Comparison of ENCODE assay signal across 8 cellular contexts in the genomic region with DNA sequence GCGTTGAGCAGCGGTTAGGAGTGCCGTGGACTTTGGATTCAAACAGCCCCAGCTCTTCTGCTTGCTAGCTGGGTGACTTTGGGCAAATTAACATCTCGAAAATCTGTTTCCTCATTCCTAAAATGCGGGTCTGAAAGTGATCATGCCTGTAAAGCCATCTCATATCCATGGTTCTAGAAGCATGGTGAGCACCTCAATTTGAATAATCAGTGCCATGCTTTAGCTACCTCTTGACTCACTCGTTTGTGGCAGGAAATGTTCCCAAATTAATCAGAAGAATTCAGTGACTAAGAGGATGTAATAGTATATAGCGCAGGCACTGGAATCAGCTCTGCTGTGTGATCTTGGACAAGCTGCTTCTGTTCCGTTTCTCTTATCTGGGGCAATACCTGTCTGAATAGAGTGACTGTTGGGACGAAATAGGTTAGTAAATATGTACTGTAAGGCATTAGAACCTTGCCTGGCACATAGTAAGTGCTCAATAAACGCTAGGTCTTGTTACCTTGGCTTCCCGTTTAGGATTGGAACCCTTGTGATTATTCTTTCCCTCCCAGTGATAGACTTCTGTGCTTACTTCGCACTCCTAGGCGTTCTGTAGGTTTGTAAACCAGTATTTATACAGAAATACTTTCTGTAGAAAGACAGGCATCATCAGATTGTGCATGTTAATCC.
DNase-seq lines count a peak whose midpoint lies in the region; ATAC-seq and TF ChIP-seq lines count a peak whose summit lies in the region.

No MANE protein-coding gene starts in this region.

- no peaks in the 10 kb centered on the region for H3K27me3 ChIP-seq in OCI-LY1 (ENCODE audit: insufficient read depth, low read length)
- H3K27me3 ChIP-seq in duodenal mucosa (ENCODE audit: control insufficient read depth in 1 of 2, insufficient read depth in 2 of 2, low read length in 2 of 2), result no peaks in the 10 kb centered on the region
- H3K27me3 ChIP-seq in mucosa of rectum (ENCODE audit: control insufficient read depth in 2 of 2, insufficient read depth in 2 of 2, low read length in 2 of 2), result no peaks in the 10 kb centered on the region

- ATAC-seq in GM21737 (IDR thresholded peaks at IDR 0.05; ENCODE audit: unreplicated experiment), result no peak

- no peaks in the 10 kb centered on the region for H3K9me2 ChIP-seq in OCI-LY1 (ENCODE audit: low read depth, low read length)

- peak overlapping the region; percentile 89 for H3K4me2 ChIP-seq in OCI-LY1 (ENCODE audit: low read length)

- H3K9ac ChIP-seq in OCI-LY1 (ENCODE audit: low read length), result no peak overlapping the region
- H3K9ac ChIP-seq in duodenal mucosa (ENCODE audit: low read depth in 1 of 2, low read length in 2 of 2), result peak overlapping the region; percentile 62 to 84
- H3K9ac ChIP-seq in mucosa of rectum (ENCODE audit: low read depth in 1 of 2, low read length in 2 of 2), result peak overlapping the region; percentile 52 to 74

- DNase-seq in GM12865 (ENCODE audit: low read depth) (no peak), GM19240 (ENCODE audit: insufficient read length, low spot score) (no peak), DMS 273 treated with DMSO at 0.1 percent for 48 hours (lab: John Stamatoyannopoulos, UW) (no peak)
- DNase-seq in activated CD4-positive, alpha-beta T cell treated with anti-CD3 and anti-CD28 coated beads, Interleukin-2, amount 50 U/mL, for 48 hours, result no peak

- no peak overlapping the region for H2AFZ ChIP-seq in OCI-LY1 (ENCODE audit: low read length)

- TF ChIP-seq CTCF in GM12865 (IDR thresholded peaks at IDR 0.05; ENCODE audit: insufficient read depth, low read depth, low read length, missing control alignments) (no peak), OCI-LY1 (IDR thresholded peaks at IDR 0.05; ENCODE audit: low read length) (no peak)

- H3F3A ChIP-seq in OCI-LY1 (ENCODE audit: insufficient read depth, low read length), result no peaks in the 10 kb centered on the region

- H3K36me3 ChIP-seq in OCI-LY1 (ENCODE audit: insufficient read depth, low read length) (no peaks in the 10 kb centered on the region), duodenal mucosa (ENCODE audit: control insufficient read depth in 1 of 2, insufficient read depth in 2 of 2, low read length in 2 of 2) (peaks cover 0 to 2% of the 10 kb centered on the region in 2 donors), mucosa of rectum (ENCODE audit: control insufficient read depth in 2 of 2, insufficient read depth in 2 of 2, low read length in 2 of 2) (no peaks in the 10 kb centered on the region)

- H3K27ac ChIP-seq in OCI-LY1 (ENCODE audit: low read depth, low read length, poor library complexity, severe bottlenecking) (no peak overlapping the region), duodenal mucosa (ENCODE audit: low read depth, low read length) (peak overlapping the region; percentile 83), mucosa of rectum (ENCODE audit: low read depth in 2 of 2, low read length in 2 of 2) (peak overlapping the region; percentile 93 to 95)

- H3K9me3 ChIP-seq in OCI-LY1 (ENCODE audit: low read length) (no peaks in the 10 kb centered on the region), duodenal mucosa (ENCODE audit: control insufficient read depth in 1 of 2, low read length in 2 of 2) (no peaks in the 10 kb centered on the region), mucosa of rectum (ENCODE audit: control insufficient read depth in 2 of 2, low read length in 2 of 2) (no peaks in the 10 kb centered on the region)

- H3K4me3 ChIP-seq in GM12865 (ENCODE audit: low read depth, low read length) (peak overlapping the region; percentile 85), OCI-LY1 (ENCODE audit: low read depth, low read length, poor library complexity, severe bottlenecking) (peak overlapping the region; percentile 64), duodenal mucosa (ENCODE audit: low read depth in 1 of 2, low read length in 2 of 2) (peak overlapping the region; percentile 81 to 87), mucosa of rectum (ENCODE audit: low read length in 2 of 2) (peak overlapping the region; percentile 72 to 77)

- no peaks in the 10 kb centered on the region for H4K20me1 ChIP-seq in OCI-LY1 (ENCODE audit: insufficient read depth, low read length)

- H3K79me2 ChIP-seq in OCI-LY1 (ENCODE audit: insufficient read depth, low read length), result no peaks in the 10 kb centered on the region

- peaks cover 10% of the 10 kb centered on the region for H3K4me1 ChIP-seq in OCI-LY1 (ENCODE audit: insufficient read depth, low read length, severe bottlenecking)
- H3K4me1 ChIP-seq in duodenal mucosa (ENCODE audit: control insufficient read depth in 1 of 2, insufficient read depth in 2 of 2, low read length in 2 of 2), result peaks cover 16 to 21% of the 10 kb centered on the region in 2 donors
- peaks cover 12 to 31% of the 10 kb centered on the region in 2 donors for H3K4me1 ChIP-seq in mucosa of rectum (ENCODE audit: control insufficient read depth in 2 of 2, insufficient read depth in 2 of 2, low read length in 2 of 2)
